Comparison of ENCODE assay signal across 27 cellular contexts in the genomic region with DNA sequence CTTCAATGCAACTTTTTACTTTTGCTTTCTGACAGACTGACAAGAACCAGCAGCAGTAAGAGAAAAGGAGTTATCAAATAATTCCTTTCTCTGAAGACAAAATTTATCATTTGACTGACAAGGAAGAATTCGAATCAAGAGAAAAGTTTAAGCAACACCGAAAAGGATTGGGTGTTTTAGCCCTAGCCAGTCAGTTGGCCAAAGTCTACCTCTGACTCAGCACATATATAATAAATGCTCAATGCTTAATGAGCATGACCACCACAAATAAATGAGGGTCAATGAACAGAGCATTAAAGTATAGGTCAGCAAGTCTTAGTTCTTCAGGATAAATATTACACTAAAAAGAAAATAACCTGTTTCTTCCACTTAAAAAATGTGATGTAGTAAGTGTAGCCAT. TPM values are rescaled to one million over a fixed set of nuclear protein-coding genes. Genes with fewer than 3 reads are reported as not detected.
"Had no signal": no experiment of that assay in that cellular context is flagged by ENCODE, and none has a peak within 500 bp of the region (broad histone marks: within the 10 kb centered on the region; RNA-seq: fewer than 3 reads in every experiment).

No MANE protein-coding gene starts in this region.

- H3K36me3 ChIP-seq: breast epithelium, SJSA1 had no signal

- H3K9me3 ChIP-seq: breast epithelium, SJSA1 had no signal

- ATAC-seq: activated T-cell treated with anti-CD3 and anti-CD28 coated beads, Interleukin-2, amount 50 U/mL, for 72 hours; Panc1; T-cell had no signal

- DNase-seq: activated CD4-positive, alpha-beta memory T cell treated with anti-CD3 and anti-CD28 coated beads for 36 hours; activated CD4-positive, alpha-beta T cell treated with anti-CD3 and anti-CD28 coated beads, Interleukin-2, amount 10 ng/mL, durations not matched to agents 7 days and 5 days; activated CD4-positive, CD25-positive, alpha-beta regulatory T cell; activated CD8-positive, alpha-beta memory T cell treated with anti-CD3 and anti-CD28 coated beads for 24 hours; activated gamma-delta T cell treated with Interleukin-2 at 50 U/mL for 16 hours; activated naive CD4-positive, alpha-beta T cell treated with anti-CD3 and anti-CD28 coated beads, Interleukin-2, amount 10 ng/mL, durations not matched to agents 7 days and 5 days; activated naive CD8-positive, alpha-beta T cell treated with anti-CD3 and anti-CD28 coated beads for 36 hours; activated T-cell treated with anti-CD3 and anti-CD28 coated beads for 4 hours; activated T-cell treated with anti-CD3 and anti-CD28 coated beads, Interleukin-2, amount 50 U/mL, for 72 hours; caudate nucleus; Kasumi-1; NCI-H1092; NCI-H1417; NCI-H1930; NCI-H2171; NCI-H2227 treated with DMSO at 0.1 percent for 48 hours; NCI-H446 treated with DMSO at 0.1 percent for 48 hours; NCI-H524 treated with DMSO at 0.1 percent for 48 hours; Right ventricle myocardium superior; T-cell had no signal

- H3K27ac ChIP-seq: breast epithelium, RWPE1, SJSA1, VCaP had no signal

- H3K4me1 ChIP-seq: breast epithelium, SJSA1 had no signal

- H3K27me3 ChIP-seq: breast epithelium, SJSA1 had no signal

- H3K4me3 ChIP-seq: breast epithelium, SJSA1 had no signal

RNA-seq across cellular contexts. Expression of a gene that starts 36.6 kb away (rescaled TPM):
- total RNA-seq: activated CD4-positive, alpha-beta memory T cell treated with anti-CD3 and anti-CD28 coated beads for 36 hours; activated CD4-positive, alpha-beta T cell treated with anti-CD3 and anti-CD28 coated beads, Interleukin-2, amount 10 ng/mL, durations not matched to agents 7 days and 5 days; activated naive CD8-positive, alpha-beta T cell treated with anti-CD3 and anti-CD28 coated beads for 36 hours; activated T-cell treated with anti-CD3 and anti-CD28 coated beads, Interleukin-2, amount 50 U/mL, for 72 hours; activated T-helper 2 cell treated with anti-CD3 and anti-CD28 coated beads, Interferon-gamma antibody, Interleukin-2, Interleukin-4, amounts not matched to agents 10 μg/mL and 5 μg/mL and 100 μg/mL, durations not matched to agents 14 hours and 24 hours and 36 hours; Right ventricle myocardium superior; T-helper 2 cell treated with Interferon-gamma antibody and Interleukin-4, amounts not matched to agents 100 ng/mL and 5 ng/mL, for 36 hours had no signal
